ENCODE assay signal across 8 cellular contexts in genomic region chr7:139620676-139621344, GRCh38.
A peak's percentile ranks its signal among the peaks of the same experiment; 100 is the strongest.
DNase-seq lines count a peak whose midpoint lies in the region; ATAC-seq and TF ChIP-seq lines count a peak whose summit lies in the region.

No MANE protein-coding gene starts in this region.

- DNase-seq in NCI-H2107 treated with DMSO at 0.1 percent for 48 hours (lab: John Stamatoyannopoulos, UW; ENCODE audit: unreplicated experiment) (peak; percentile 84), NCI-H2107 (lab: John Stamatoyannopoulos, UW) (no peak), NCI-H510A (lab: John Stamatoyannopoulos, UW) (peak; percentile 25), activated T-cell treated with anti-CD3 and anti-CD28 coated beads for 48 hours (ENCODE audit: low read depth) (peak; percentile 62)
- DNase-seq in stimulated activated CD4-positive, alpha-beta T cell treated with anti-CD3 and anti-CD28 coated beads, Interleukin-12 subunit alpha, Interleukin-12 subunit beta, amount 100 ng/mL, for 48 hours (ENCODE audit: low read depth in 2 of 3, low spot score in 1 of 3) = peak; percentile 56 to 64 (median 58)

- WGBS in gastroesophageal sphincter (ENCODE audit: low coverage in 1 of 2), 2 donors = 70 to 80% methylated on average over 10 of the region's 10 CpGs

- no peak overlapping the region for H3K27ac ChIP-seq in gastroesophageal sphincter

- H3K27me3 ChIP-seq in gastroesophageal sphincter = no peaks in the 10 kb centered on the region

- TF ChIP-seq POLR2A in gastroesophageal sphincter (IDR thresholded peaks at IDR 0.05) = no peak

- no peaks in the 10 kb centered on the region for H3K9me3 ChIP-seq in gastroesophageal sphincter

- H3K4me3 ChIP-seq in gastroesophageal sphincter = no peak overlapping the region

- no peaks in the 10 kb centered on the region for H3K4me1 ChIP-seq in gastroesophageal sphincter

- TF ChIP-seq EP300 in gastroesophageal sphincter (IDR thresholded peaks at IDR 0.05) = no peak

- H3K36me3 ChIP-seq in gastroesophageal sphincter = peaks cover 0 to 87% of the 10 kb centered on the region in 2 donors

- peak; percentile 69 for ATAC-seq in HG02678 (IDR thresholded peaks at IDR 0.05; ENCODE audit: unreplicated experiment)
- no peak for ATAC-seq in gastroesophageal sphincter
- ATAC-seq in HG03025 (IDR thresholded peaks at IDR 0.05; ENCODE audit: low FRiP score, unreplicated experiment) = no peak

- TF ChIP-seq CTCF in gastroesophageal sphincter (IDR thresholded peaks at IDR 0.05) = peak; percentile 32 to 60 (median 39)
